31 cellular contexts compared by ENCODE assay signal in the genomic region with DNA sequence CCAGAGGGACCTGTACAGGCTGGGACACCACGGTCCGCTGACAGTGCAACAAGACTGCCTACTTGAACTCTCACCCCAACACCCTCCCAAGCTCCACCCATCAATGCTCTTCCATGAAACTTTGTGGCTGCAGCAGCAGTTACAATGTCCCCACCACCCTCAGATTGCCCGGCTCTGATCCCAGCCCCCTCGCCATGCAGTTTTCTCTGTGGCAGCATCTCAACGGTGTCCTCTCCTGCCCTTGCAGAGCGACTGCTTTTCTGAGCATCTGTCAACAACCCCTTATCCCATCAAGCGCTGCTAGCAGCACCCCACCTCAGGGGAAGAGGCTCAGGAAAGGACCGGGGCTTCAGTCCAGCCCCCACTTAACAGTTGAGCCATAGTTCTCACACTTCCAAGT.
"Had no signal": no experiment of that assay in that cellular context is flagged by ENCODE, and none has a peak within 500 bp of the region (broad histone marks: within the 10 kb centered on the region; RNA-seq: fewer than 3 reads in every experiment).

No MANE protein-coding gene starts in this region.

- H3K9me3 ChIP-seq: adrenal gland, body of pancreas had no signal

- H3K36me3 Mint-ChIP-seq: activated CD4-positive, alpha-beta memory T cell treated with anti-CD3 and anti-CD28 coated beads for 36 hours; activated CD8-positive, alpha-beta memory T cell treated with anti-CD3 and anti-CD28 coated beads, Interleukin-2, amount 10 ng/mL, durations not matched to agents 7 days and 5 days; activated naive CD4-positive, alpha-beta T cell treated with anti-CD3 and anti-CD28 coated beads, Interleukin-2, amount 50 U/mL, for 24 hours; activated naive CD8-positive, alpha-beta T cell treated with anti-CD3 and anti-CD28 coated beads for 36 hours had no signal

- H3K4me3 ChIP-seq: adrenal gland, body of pancreas, dorsolateral prefrontal cortex had no signal

- H3K27me3 ChIP-seq: adrenal gland, body of pancreas, dorsolateral prefrontal cortex had no signal

- H3K4me1 Mint-ChIP-seq: activated CD4-positive, alpha-beta T cell treated with anti-CD3 and anti-CD28 coated beads for 36 hours; activated CD4-positive, alpha-beta T cell treated with anti-CD3 and anti-CD28 coated beads, Interleukin-2, amount 10 ng/mL, durations not matched to agents 24 days and 14 days; activated CD8-positive, alpha-beta memory T cell treated with anti-CD3 and anti-CD28 coated beads, Interleukin-2, amount 10 ng/mL, durations not matched to agents 7 days and 5 days; activated naive CD4-positive, alpha-beta T cell treated with anti-CD3 and anti-CD28 coated beads, Interleukin-2, amount 50 U/mL, for 24 hours; activated naive CD8-positive, alpha-beta T cell treated with anti-CD3 and anti-CD28 coated beads for 36 hours; activated naive CD8-positive, alpha-beta T cell treated with anti-CD3 and anti-CD28 coated beads, Interleukin-2, amount 50 U/mL, for 24 hours; T-helper 17 cell had no signal

- H3K9me3 Mint-ChIP-seq: activated CD4-positive, alpha-beta memory T cell treated with anti-CD3 and anti-CD28 coated beads for 36 hours; activated CD4-positive, alpha-beta T cell treated with anti-CD3 and anti-CD28 coated beads, Interleukin-2, amount 10 ng/mL, durations not matched to agents 24 days and 14 days; activated naive CD4-positive, alpha-beta T cell treated with anti-CD3 and anti-CD28 coated beads for 36 hours; activated naive CD4-positive, alpha-beta T cell treated with anti-CD3 and anti-CD28 coated beads, Interleukin-2, amount 50 U/mL, for 24 hours; activated naive CD8-positive, alpha-beta T cell treated with anti-CD3 and anti-CD28 coated beads for 36 hours; activated naive CD8-positive, alpha-beta T cell treated with anti-CD3 and anti-CD28 coated beads, Interleukin-2, amount 50 U/mL, for 24 hours; activated T-helper 1 cell treated with anti-CD3 and anti-CD28 coated beads, Interleukin-12 subunit alpha, Interleukin-12 subunit beta, Interleukin-2, Interleukin-4 antibody, amounts not matched to agents 30 ng/mL and 10 ng/mL and 1 ng/mL, durations not matched to agents 14 hours and 24 hours and 36 hours; activated T-helper 2 cell treated with anti-CD3 and anti-CD28 coated beads, Interferon-gamma antibody, Interleukin-2, Interleukin-4, amounts not matched to agents 10 μg/mL and 5 μg/mL and 100 μg/mL, durations not matched to agents 14 hours and 24 hours and 36 hours; endodermal cell; T-helper 2 cell treated with Interferon-gamma antibody and Interleukin-4, amounts not matched to agents 5 μg/mL and 100 μg/mL, for 36 hours had no signal

- FAIRE-seq: colon, frontal cortex had no signal

- ATAC-seq: activated CD4-positive, alpha-beta T cell treated with anti-CD3 and anti-CD28 coated beads for 36 hours; activated CD8-positive, alpha-beta memory T cell treated with anti-CD3 and anti-CD28 coated beads, Interleukin-2, amount 10 ng/mL, durations not matched to agents 7 days and 5 days; activated CD8-positive, alpha-beta T cell treated with anti-CD3 and anti-CD28 coated beads, Interleukin-2, amount 10 ng/mL, durations not matched to agents 7 days and 5 days; activated naive CD8-positive, alpha-beta T cell treated with anti-CD3 and anti-CD28 coated beads, Interleukin-2, amount 50 U/mL, for 24 hours; body of pancreas; esophagus mucosa; T-helper 17 cell had no signal

- H3K4me1 ChIP-seq: adrenal gland had no signal

- H3K27ac ChIP-seq: adrenal gland, body of pancreas, dorsolateral prefrontal cortex had no signal

- H3K27me3 Mint-ChIP-seq: activated CD4-positive, alpha-beta T cell treated with anti-CD3 and anti-CD28 coated beads for 36 hours; activated naive CD4-positive, alpha-beta T cell treated with anti-CD3 and anti-CD28 coated beads, Interleukin-2, amount 50 U/mL, for 24 hours; activated naive CD8-positive, alpha-beta T cell treated with anti-CD3 and anti-CD28 coated beads for 36 hours; activated naive CD8-positive, alpha-beta T cell treated with anti-CD3 and anti-CD28 coated beads, Interleukin-2, amount 50 U/mL, for 24 hours had no signal

- H3K4me3 Mint-ChIP-seq: activated CD4-positive, alpha-beta memory T cell treated with anti-CD3 and anti-CD28 coated beads for 36 hours; activated CD4-positive, alpha-beta T cell treated with anti-CD3 and anti-CD28 coated beads for 36 hours; activated CD4-positive, alpha-beta T cell treated with anti-CD3 and anti-CD28 coated beads, Interleukin-2, amount 10 ng/mL, durations not matched to agents 24 days and 14 days; activated CD8-positive, alpha-beta memory T cell treated with anti-CD3 and anti-CD28 coated beads, Interleukin-2, amount 10 ng/mL, durations not matched to agents 7 days and 5 days; activated CD8-positive, alpha-beta T cell treated with anti-CD3 and anti-CD28 coated beads, Interleukin-2, amount 10 ng/mL, durations not matched to agents 7 days and 5 days; activated naive CD4-positive, alpha-beta T cell treated with anti-CD3 and anti-CD28 coated beads for 36 hours; activated naive CD4-positive, alpha-beta T cell treated with anti-CD3 and anti-CD28 coated beads, Interleukin-2, amount 50 U/mL, for 24 hours; activated naive CD8-positive, alpha-beta T cell treated with anti-CD3 and anti-CD28 coated beads for 36 hours; activated naive CD8-positive, alpha-beta T cell treated with anti-CD3 and anti-CD28 coated beads, Interleukin-2, amount 50 U/mL, for 24 hours; activated T-helper 1 cell treated with anti-CD3 and anti-CD28 coated beads, Interleukin-12 subunit alpha, Interleukin-12 subunit beta, Interleukin-2, Interleukin-4 antibody, amounts not matched to agents 30 ng/mL and 10 ng/mL and 1 ng/mL, durations not matched to agents 14 hours and 24 hours and 36 hours; endodermal cell; T-helper 17 cell; T-helper 2 cell treated with Interferon-gamma antibody and Interleukin-4, amounts not matched to agents 5 μg/mL and 100 μg/mL, for 36 hours had no signal

- DNase-seq: activated CD4-positive, alpha-beta memory T cell treated with anti-CD3 and anti-CD28 coated beads for 36 hours; activated CD4-positive, alpha-beta T cell treated with anti-CD3 and anti-CD28 coated beads for 36 hours; activated CD4-positive, alpha-beta T cell treated with anti-CD3 and anti-CD28 coated beads, Interleukin-2, amount 10 ng/mL, durations not matched to agents 24 days and 14 days; activated CD4-positive, CD25-positive, alpha-beta regulatory T cell; activated CD4-positive, CD25-positive, alpha-beta regulatory T cell treated with anti-CD3 and anti-CD28 coated beads, Interleukin-2, amount 50 U/mL, for 72 hours; activated CD8-positive, alpha-beta memory T cell treated with anti-CD3 and anti-CD28 coated beads, Interleukin-2, amount 10 ng/mL, durations not matched to agents 7 days and 5 days; activated CD8-positive, alpha-beta memory T cell treated with anti-CD3 and anti-CD28 coated beads, Interleukin-2, amount 50 U/mL, for 4 hours; activated CD8-positive, alpha-beta T cell treated with anti-CD3 and anti-CD28 coated beads, Interleukin-2, amount 10 ng/mL, durations not matched to agents 7 days and 5 days; activated effector memory CD4-positive, alpha-beta T cell treated with anti-CD3 and anti-CD28 coated beads, Interleukin-2, amount 50 U/mL, for 16 hours; activated naive CD4-positive, alpha-beta T cell treated with anti-CD3 and anti-CD28 coated beads for 36 hours; activated naive CD8-positive, alpha-beta T cell treated with anti-CD3 and anti-CD28 coated beads for 36 hours; activated naive CD8-positive, alpha-beta T cell treated with anti-CD3 and anti-CD28 coated beads, Interleukin-2, amount 50 U/mL, for 24 hours; activated T-cell treated with anti-CD3 and anti-CD28 coated beads, Interleukin-2, amount 50 U/mL, for 1 hour; amygdala; aorta; body of pancreas; dorsolateral prefrontal cortex; effector memory CD4-positive, alpha-beta T cell; endodermal cell; foreskin fibroblast; T-helper 1 cell; T-helper 17 cell; T1000 had no signal

- H3K36me3 ChIP-seq: adrenal gland had no signal

- H3K27ac Mint-ChIP-seq: activated CD4-positive, alpha-beta memory T cell treated with anti-CD3 and anti-CD28 coated beads for 36 hours; activated CD4-positive, alpha-beta T cell treated with anti-CD3 and anti-CD28 coated beads for 36 hours; activated CD4-positive, alpha-beta T cell treated with anti-CD3 and anti-CD28 coated beads, Interleukin-2, amount 10 ng/mL, durations not matched to agents 24 days and 14 days; activated CD8-positive, alpha-beta memory T cell treated with anti-CD3 and anti-CD28 coated beads, Interleukin-2, amount 10 ng/mL, durations not matched to agents 7 days and 5 days; activated CD8-positive, alpha-beta T cell treated with anti-CD3 and anti-CD28 coated beads, Interleukin-2, amount 10 ng/mL, durations not matched to agents 7 days and 5 days; activated naive CD4-positive, alpha-beta T cell treated with anti-CD3 and anti-CD28 coated beads for 36 hours; activated naive CD4-positive, alpha-beta T cell treated with anti-CD3 and anti-CD28 coated beads, Interleukin-2, amount 50 U/mL, for 24 hours; activated naive CD8-positive, alpha-beta T cell treated with anti-CD3 and anti-CD28 coated beads for 36 hours; activated naive CD8-positive, alpha-beta T cell treated with anti-CD3 and anti-CD28 coated beads, Interleukin-2, amount 50 U/mL, for 24 hours; activated T-helper 1 cell treated with anti-CD3 and anti-CD28 coated beads, Interleukin-12 subunit alpha, Interleukin-12 subunit beta, Interleukin-2, Interleukin-4 antibody, amounts not matched to agents 30 ng/mL and 10 ng/mL and 1 ng/mL, durations not matched to agents 14 hours and 24 hours and 36 hours; activated T-helper 2 cell treated with anti-CD3 and anti-CD28 coated beads, Interferon-gamma antibody, Interleukin-2, Interleukin-4, amounts not matched to agents 10 μg/mL and 5 μg/mL and 100 μg/mL, durations not matched to agents 14 hours and 24 hours and 36 hours; endodermal cell; T-helper 17 cell; T-helper 2 cell treated with Interferon-gamma antibody and Interleukin-4, amounts not matched to agents 5 μg/mL and 100 μg/mL, for 36 hours had no signal
